Comparison of ENCODE assay signal across 20 cellular contexts in genomic region chrX:134566506-134566905, GRCh38.
"Had no signal": no experiment of that assay in that cellular context is flagged by ENCODE, and none has a peak within 500 bp of the region (broad histone marks: within the 10 kb centered on the region; RNA-seq: fewer than 3 reads in every experiment).

No MANE protein-coding gene starts in this region.

- ATAC-seq: Panc1, PC-3 had no signal

- H3K27me3 ChIP-seq: MG63 had no signal

- H3K9me3 ChIP-seq: MG63 had no signal

- H3K27ac ChIP-seq: RWPE1 had no signal

- H3K36me3 ChIP-seq: MG63 had no signal

- DNase-seq: KBM-7, MG63, NCI-H1092, NCI-H1105 treated with DMSO at 0.1 percent for 48 hours, NCI-H1417 treated with DMSO at 0.1 percent for 48 hours, NCI-H146, NCI-H187, NCI-H2029, NCI-H2081 treated with DMSO at 0.1 percent for 48 hours, NCI-H2171, NCI-H226, NCI-H446, NCI-H510A, NCI-H524 treated with DMSO at 0.1 percent for 48 hours, NCI-H69, NCI-H774, PC-3, SHP77 had no signal

- H3K4me3 ChIP-seq: MG63 had no signal
